Comparison of ENCODE assay signal across 12 cellular contexts in the genomic region with DNA sequence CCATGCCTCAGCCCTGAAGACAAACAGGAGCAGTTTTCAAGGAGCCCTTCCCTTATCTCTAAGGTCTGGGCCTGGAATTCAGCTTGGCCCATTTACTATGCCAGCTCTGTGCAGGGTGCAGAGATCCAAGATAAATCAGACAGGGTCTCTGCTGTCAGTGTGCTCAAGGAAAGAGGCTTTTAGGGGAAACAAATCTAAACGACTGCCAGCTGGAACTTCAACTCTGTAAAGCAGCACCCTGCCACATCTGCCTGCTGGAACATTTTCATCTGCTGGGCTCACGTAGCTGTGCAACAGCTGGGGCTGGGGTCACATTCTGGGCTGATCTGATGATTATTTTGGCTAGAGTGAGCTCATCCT. TPM values are rescaled to one million over a fixed set of nuclear protein-coding genes. Genes with fewer than 3 reads are reported as not detected.
DNase-seq lines count a peak whose midpoint lies in the region; ATAC-seq, FAIRE-seq and TF ChIP-seq lines count a peak whose summit lies in the region.
"Had no signal": no experiment of that assay in that cellular context is flagged by ENCODE, and none has a peak within 500 bp of the region (broad histone marks: within the 10 kb centered on the region; RNA-seq: fewer than 3 reads in every experiment).

No MANE protein-coding gene starts in this region.

- TF ChIP-seq CTCF in A549 (IDR thresholded peaks at IDR 0.05): no peak
- no peak for TF ChIP-seq CTCF in RWPE2 (IDR thresholded peaks at IDR 0.05; ENCODE audit: poor library complexity, severe bottlenecking)
- TF ChIP-seq CTCF in foreskin fibroblast (IDR thresholded peaks at IDR 0.05; ENCODE audit: low read depth, low read length): no peak

- TF ChIP-seq POLR2A in A549 (IDR thresholded peaks at IDR 0.05; ENCODE audit: low read length) (no peak; the same call in 1 of the 2 replicates), erythroblast (IDR thresholded peaks at IDR 0.05; ENCODE audit: low read length) (no peak)

- H3K4me3 ChIP-seq in A549 (no peak overlapping the region), RWPE2 (ENCODE audit: severe bottlenecking) (no peak overlapping the region), foreskin fibroblast (ENCODE audit: low read depth in 1 of 2, low read length in 2 of 2) (no peak overlapping the region), mucosa of stomach (ENCODE audit: low read length) (peak overlapping the region; percentile 7)

- 28% methylated on average over 2 of the region's 2 CpGs for WGBS in A549 (ENCODE audit: missing lambda C conversion rate)

- H3K36me3 ChIP-seq in RWPE2 (ENCODE audit: low read depth): no peaks in the 10 kb centered on the region
- H3K36me3 ChIP-seq in mucosa of stomach (ENCODE audit: control insufficient read depth, insufficient read depth, low read length): no peaks in the 10 kb centered on the region

- H3K9me3 ChIP-seq in A549: peaks cover 21% of the 10 kb centered on the region
- H3K9me3 ChIP-seq in RWPE2 (ENCODE audit: severe bottlenecking): no peaks in the 10 kb centered on the region
- H3K9me3 ChIP-seq in mucosa of stomach (ENCODE audit: control insufficient read depth, low read length): no peaks in the 10 kb centered on the region

- no peak for TF ChIP-seq RAD21 in A549 (conservative IDR thresholded peaks at IDR 0.05 in 1 of 2, IDR thresholded peaks at IDR 0.05 in 1 of 2)

- H3K27ac ChIP-seq in A549: peak overlapping the region; percentile 98 to 99
- peak overlapping the region; percentile 93 for H3K27ac ChIP-seq in RWPE2 (ENCODE audit: poor library complexity, severe bottlenecking)

- CTCF ChIA-PET in A549 (lab: Yijun Ruan, JAX): interaction anchor here (0.7 to 4.6 kb wide), 13 partner anchors 9 to 290 kb away, joined by 3 to 30 read pairs (median 5); no protein-coding TSS in a partner anchor

- peak in 1 of 2 experiments; percentile 1; a peak in 2 of 6 replicates for ATAC-seq in A549
- no peak for ATAC-seq in RWPE2 (ENCODE audit: low read depth)
- no peak for ATAC-seq in HG02970 (IDR thresholded peaks at IDR 0.05; ENCODE audit: low FRiP score, unreplicated experiment)

- peak overlapping the region; percentile 71 for H3K9ac ChIP-seq in mucosa of stomach (ENCODE audit: low read length)

- no peak for TF ChIP-seq EP300 in A549 (IDR thresholded peaks at IDR 0.05)

- peaks cover 73% of the 10 kb centered on the region for H3K4me1 ChIP-seq in A549
- H3K4me1 ChIP-seq in RWPE2 (ENCODE audit: insufficient read depth, poor library complexity, severe bottlenecking): peaks cover 32% of the 10 kb centered on the region
- H3K4me1 ChIP-seq in mucosa of stomach (ENCODE audit: control insufficient read depth, insufficient read depth, low read length): peaks cover 80% of the 10 kb centered on the region

- POLR2A ChIA-PET in A549 (lab: Yijun Ruan, JAX): interaction anchor here (0.6 to 3.3 kb wide), 6 partner anchors 33 to 315 kb away, joined by 3 to 98 read pairs (median 8); partner anchors contain the start of genes APIP and PDHX

- H3K27me3 ChIP-seq in RWPE2 (ENCODE audit: insufficient read depth, poor library complexity, severe bottlenecking) (no peaks in the 10 kb centered on the region), mucosa of stomach (ENCODE audit: control insufficient read depth, insufficient read depth, low read length) (no peaks in the 10 kb centered on the region)

- H3K4me2 ChIP-seq in A549: peak overlapping the region; percentile 70

- FAIRE-seq in A549 (lab: Jason Lieb, UNC): no peak
- FAIRE-seq: urothelium cell line had no signal

- no peak for DNase-seq in A549 (ENCODE audit: low read depth in 1 of 2, low spot score in 1 of 2)
- DNase-seq in RWPE2 (ENCODE audit: low spot score): no peak
- peak; percentile 23 to 66 for DNase-seq in foreskin fibroblast
- DNase-seq in erythroblast (lab: John Stamatoyannopoulos, UW): no peak
- no peak for DNase-seq in mucosa of gallbladder (ENCODE audit: low spot score)
- no peak for DNase-seq in AG08396 (ENCODE audit: low spot score)
- DNase-seq: activated T-cell treated with anti-CD3 and anti-CD28 coated beads for 4 hours; hypothalamus; NK-92 treated with Interleukin-12 subunit alpha and Interleukin-12 subunit beta, amount 100 ng/mL, for 24 hours had no signal

TF ChIP-seq in A549, 52 proteins besides CTCF, POLR2A, EP300 and RAD21:
- TF ChIP-seq JUN (IDR thresholded peaks at IDR 0.05): no peak
- no peak for TF ChIP-seq FOXS1 (CRISPR knock-in tag; IDR thresholded peaks at IDR 0.05)
- no peak for TF ChIP-seq TP53 (CRISPR knock-in tag; IDR thresholded peaks at IDR 0.05)
- TF ChIP-seq HEYL (CRISPR knock-in tag; IDR thresholded peaks at IDR 0.05): no peak
- TF ChIP-seq POLR2AphosphoS2 (conservative IDR thresholded peaks at IDR 0.05; ENCODE audit: low read length): no peak
- TF ChIP-seq EHMT2 (IDR thresholded peaks at IDR 0.05; ENCODE audit: low read depth): no peak
- TF ChIP-seq MYC (IDR thresholded peaks at IDR 0.05; ENCODE audit: borderline replicate concordance, low read length): no peak
- TF ChIP-seq CBX2 (IDR thresholded peaks at IDR 0.05; ENCODE audit: borderline replicate concordance, low read depth): no peak
- no peak for TF ChIP-seq GATA3 (IDR thresholded peaks at IDR 0.05; ENCODE audit: borderline replicate concordance)
- TF ChIP-seq ZC3H11A (IDR thresholded peaks at IDR 0.05): no peak
- TF ChIP-seq TFCP2L1 (CRISPR knock-in tag; IDR thresholded peaks at IDR 0.05): no peak
- no peak for TF ChIP-seq CHD2 (IDR thresholded peaks at IDR 0.05; ENCODE audit: low read length, partially characterized antibody)
- TF ChIP-seq HDAC2 (IDR thresholded peaks at IDR 0.05): no peak
- no peak for TF ChIP-seq FOSL2 (IDR thresholded peaks at IDR 0.05)
- no peak for TF ChIP-seq FOSL2 (CRISPR knock-in tag; IDR thresholded peaks at IDR 0.05)
- TF ChIP-seq, protein P1, sequence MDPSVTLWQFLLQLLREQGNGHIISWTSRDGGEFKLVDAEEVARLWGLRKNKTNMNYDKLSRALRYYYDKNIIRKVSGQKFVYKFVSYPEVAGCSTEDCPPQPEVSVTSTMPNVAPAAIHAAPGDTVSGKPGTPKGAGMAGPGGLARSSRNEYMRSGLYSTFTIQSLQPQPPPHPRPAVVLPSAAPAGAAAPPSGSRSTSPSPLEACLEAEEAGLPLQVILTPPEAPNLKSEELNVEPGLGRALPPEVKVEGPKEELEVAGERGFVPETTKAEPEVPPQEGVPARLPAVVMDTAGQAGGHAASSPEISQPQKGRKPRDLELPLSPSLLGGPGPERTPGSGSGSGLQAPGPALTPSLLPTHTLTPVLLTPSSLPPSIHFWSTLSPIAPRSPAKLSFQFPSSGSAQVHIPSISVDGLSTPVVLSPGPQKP (IDR thresholded peaks at IDR 0.05; ENCODE audit: low read depth, low read length): no peak
- TF ChIP-seq, protein P2, sequence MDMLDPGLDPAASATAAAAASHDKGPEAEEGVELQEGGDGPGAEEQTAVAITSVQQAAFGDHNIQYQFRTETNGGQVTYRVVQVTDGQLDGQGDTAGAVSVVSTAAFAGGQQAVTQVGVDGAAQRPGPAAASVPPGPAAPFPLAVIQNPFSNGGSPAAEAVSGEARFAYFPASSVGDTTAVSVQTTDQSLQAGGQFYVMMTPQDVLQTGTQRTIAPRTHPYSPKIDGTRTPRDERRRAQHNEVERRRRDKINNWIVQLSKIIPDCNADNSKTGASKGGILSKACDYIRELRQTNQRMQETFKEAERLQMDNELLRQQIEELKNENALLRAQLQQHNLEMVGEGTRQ (IDR thresholded peaks at IDR 0.05): no peak
- TF ChIP-seq ZSCAN20 (CRISPR knock-in tag; IDR thresholded peaks at IDR 0.05): no peak
- no peak for TF ChIP-seq MAZ (IDR thresholded peaks at IDR 0.05; ENCODE audit: borderline replicate concordance, low read depth, low read length)
- TF ChIP-seq NPAS2 (CRISPR knock-in tag; IDR thresholded peaks at IDR 0.05; ENCODE audit: borderline replicate concordance): no peak
- TF ChIP-seq HOXA7 (CRISPR knock-in tag; IDR thresholded peaks at IDR 0.05): no peak

RNA-seq across cellular contexts. Expression of gene EHF, which starts 19.8 kb away (rescaled TPM):
- 4.9 and 5.4 TPM in 2 replicates for polyA plus RNA-seq in A549 (2011; rRNA removed)
- 0.96 and 1.3 TPM in 2 replicates for polyA plus RNA-seq in A549 (2012; cell fraction: cytosol; rRNA removed)
- 1.0 TPM in 2 replicates for polyA plus RNA-seq in A549 (2012; cell fraction: nucleus; rRNA removed)
- polyA plus RNA-seq in A549 (2017; fragmentation: RNase III; extraction: RNeasy Plus Mini Kit Qiagen cat#74134 plus additional on column Dnase treatment): 6.0 to 7.8 TPM (median 7.0 TPM) in 3 replicates
- polyA minus RNA-seq in A549 (2011; rRNA and poly(A)+ RNA removed): 19.9 and 22.1 TPM in 2 replicates
- total RNA-seq in mucosa of gallbladder: 176 TPM

Comparison
In these comparisons a context has a peak if more than half of its experiments do, and no peak if none do; other contexts are left out.
1. DNase-seq: peak in foreskin fibroblast (2 of 2); none in A549 (0 of 2), RWPE2 (single experiment), erythroblast (0 of 2), mucosa of gallbladder (single experiment) and AG08396 (single experiment).